Comparison of ENCODE assay signal across 1 cellular context in the genomic region with DNA sequence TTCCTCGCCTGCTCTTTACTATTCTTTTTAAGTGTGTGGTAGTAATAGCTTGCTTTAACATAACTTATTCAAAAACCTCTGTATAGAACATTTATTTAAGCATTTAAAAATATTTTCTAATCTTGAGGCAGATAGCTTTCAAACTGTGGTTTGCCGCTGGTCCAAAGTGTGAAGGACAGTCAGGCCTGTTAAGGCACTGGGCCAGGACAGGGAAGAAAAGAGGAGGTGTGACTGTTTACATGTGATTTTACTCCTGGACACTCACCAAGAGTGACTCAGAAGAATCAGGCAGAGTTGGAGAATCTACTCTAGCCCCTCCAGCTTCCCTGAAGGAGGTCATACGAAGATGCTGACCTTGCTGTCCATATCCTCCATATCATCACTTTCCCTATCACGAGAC.
TF ChIP-seq lines count a peak whose summit lies in the region.

No MANE protein-coding gene starts in this region.

TF ChIP-seq in HepG2, 621 proteins besides CTCF, POLR2A, EP300 and RAD21 (continued from another document):
- TF ChIP-seq YEATS4 (CRISPR knock-in tag; IDR thresholded peaks at IDR 0.05; ENCODE audit: borderline replicate concordance) (no peak), ZNF766 (CRISPR knock-in tag; IDR thresholded peaks at IDR 0.05; ENCODE audit: borderline replicate concordance) (no peak), ZNF460 (CRISPR knock-in tag; IDR thresholded peaks at IDR 0.05; ENCODE audit: borderline replicate concordance) (no peak)
